ENCODE assay signal across 29 cellular contexts in the genomic region with DNA sequence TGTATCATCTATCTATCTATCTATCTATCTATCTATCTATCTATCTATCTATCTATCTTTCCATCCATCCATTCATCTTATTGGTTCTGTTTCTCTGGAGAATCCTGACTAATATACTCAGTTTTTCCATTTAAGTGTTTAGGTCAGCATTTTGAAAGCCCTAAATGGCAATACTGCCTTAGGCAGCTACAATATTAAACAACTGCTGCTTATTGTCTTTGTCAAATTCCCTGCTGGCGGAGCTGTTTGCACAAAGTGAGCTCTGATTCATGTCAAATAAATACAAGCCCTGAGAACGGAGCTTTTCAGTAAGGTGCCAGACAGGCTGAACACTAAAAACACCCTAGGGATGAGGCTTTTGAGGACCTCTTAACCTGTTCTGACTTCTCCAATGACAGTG.
"Had no signal": no experiment of that assay in that cellular context is flagged by ENCODE, and none has a peak within 500 bp of the region (broad histone marks: within the 10 kb centered on the region; RNA-seq: fewer than 3 reads in every experiment).

No MANE protein-coding gene starts in this region.

- H3K27ac ChIP-seq: breast epithelium, colonic mucosa, KMS-11, Peyer's patch, RWPE1 had no signal

- DNase-seq: activated B cell treated with CpG ODN at 0.5 μM for 24 hours; activated CD4-positive, alpha-beta T cell treated with anti-CD3 and anti-CD28 coated beads for 1 hour; activated CD4-positive, alpha-beta T cell treated with anti-CD3 and anti-CD28 coated beads, Interleukin-2, amount 10 ng/mL, durations not matched to agents 24 days and 14 days; activated CD4-positive, alpha-beta T cell treated with anti-CD3 and anti-CD28 coated beads, Interleukin-2, amount 50 U/mL, for 48 hours; activated CD8-positive, alpha-beta memory T cell treated with anti-CD3 and anti-CD28 coated beads, Interleukin-2, amount 10 ng/mL, durations not matched to agents 7 days and 5 days; activated effector memory CD4-positive, alpha-beta T cell treated with Interleukin-2 at 50 U/mL for 16 hours; activated naive CD4-positive, alpha-beta T cell; activated T-cell treated with anti-CD3 and anti-CD28 coated beads, Interleukin-2, amount 50 U/mL, for 24 hours; aorta; caudate nucleus; colonic mucosa; MG63; MV-4-11; NCI-H1092 treated with DMSO at 0.1 percent for 48 hours; NCI-H1417 treated with DMSO at 0.1 percent for 48 hours; NCI-H187; NCI-H2107; NCI-H2171 treated with DMSO at 0.1 percent for 48 hours; NCI-H226; NCI-H510A treated with DMSO at 0.1 percent for 48 hours; NCI-H82; Peyer's patch; Right ventricle myocardium superior; T-cell; T-helper 2 cell; T1000 had no signal

- H3K36me3 ChIP-seq: breast epithelium, colonic mucosa, Peyer's patch had no signal

- H3K4me3 ChIP-seq: breast epithelium, colonic mucosa, MG63, Peyer's patch had no signal

- H3K27me3 ChIP-seq: breast epithelium, colonic mucosa, MG63, Peyer's patch had no signal

- ATAC-seq: activated CD8-positive, alpha-beta memory T cell treated with anti-CD3 and anti-CD28 coated beads, Interleukin-2, amount 10 ng/mL, durations not matched to agents 7 days and 5 days; T-cell had no signal

- H3K9me3 ChIP-seq: breast epithelium, colonic mucosa, Peyer's patch had no signal

- H3K4me1 ChIP-seq: breast epithelium, colonic mucosa, Peyer's patch had no signal
